Comparison of ENCODE assay signal across 22 cellular contexts in genomic region chr1:233090706-233091494, GRCh38.
"Had no signal": no experiment of that assay in that cellular context is flagged by ENCODE, and none has a peak within 500 bp of the region (broad histone marks: within the 10 kb centered on the region; RNA-seq: fewer than 3 reads in every experiment).

No MANE protein-coding gene starts in this region.

- H3K9me3 ChIP-seq: left lung, transverse colon, vagina had no signal

- H3K4me3 Mint-ChIP-seq: activated naive CD8-positive, alpha-beta T cell; activated T-cell treated with anti-CD3 and anti-CD28 coated beads, Interleukin-2, amount 50 U/mL, for 4 hours; natural killer cell treated with Interleukin-12 subunit alpha and Interleukin-12 subunit beta and Interleukin-15 and Interleukin-18, amount 100 ng/mL, for 72 hours; stimulated activated naive B cell treated with anti-CD40 and anti-IgM and Interleukin-4, amounts not matched to agents 10 μg/mL and 1 μg/mL and 100 μg/mL, for 72 hours; T-cell; T-helper 2 cell treated with Interferon-gamma antibody and Interleukin-4, amounts not matched to agents 5 μg/mL and 100 μg/mL, for 36 hours had no signal

- H3K4me1 ChIP-seq: left lung, transverse colon, vagina had no signal

- H3K36me3 Mint-ChIP-seq: natural killer cell treated with Interleukin-12 subunit alpha and Interleukin-12 subunit beta and Interleukin-15 and Interleukin-18, amount 100 ng/mL, for 72 hours had no signal

- H3K27me3 ChIP-seq: left lung, transverse colon, vagina had no signal

- ATAC-seq: activated T-cell treated with anti-CD3 and anti-CD28 coated beads, Interleukin-2, amount 50 U/mL, for 4 hours; left lung; natural killer cell treated with Interleukin-12 subunit alpha and Interleukin-12 subunit beta and Interleukin-15 and Interleukin-18, amount 100 ng/mL, for 72 hours; sciatic nerve; stimulated activated naive B cell treated with anti-CD40 and anti-IgM and Interleukin-4, amounts not matched to agents 10 μg/mL and 1 μg/mL and 100 μg/mL, for 72 hours; T-cell had no signal

- H3K9me3 Mint-ChIP-seq: activated T-cell treated with anti-CD3 and anti-CD28 coated beads, Interleukin-2, amount 50 U/mL, for 4 hours; activated T-helper 2 cell treated with anti-CD3 and anti-CD28 coated beads, Interferon-gamma antibody, Interleukin-2, Interleukin-4, amounts not matched to agents 10 μg/mL and 5 μg/mL and 100 μg/mL, durations not matched to agents 14 hours and 24 hours and 36 hours; T-cell; T-helper 2 cell treated with Interferon-gamma antibody and Interleukin-4, amounts not matched to agents 5 μg/mL and 100 μg/mL, for 36 hours had no signal

- H3K27me3 Mint-ChIP-seq: activated naive CD8-positive, alpha-beta T cell; stimulated activated naive B cell treated with anti-CD40 and anti-IgM and Interleukin-4, amounts not matched to agents 10 μg/mL and 1 μg/mL and 100 μg/mL, for 72 hours; T-cell had no signal

- H3K27ac ChIP-seq: coronary artery, epithelial cell of prostate, left lung, transverse colon, vagina had no signal

- DNase-seq: activated CD4-positive, alpha-beta T cell treated with anti-CD3 and anti-CD28 coated beads for 1 hour; activated CD4-positive, alpha-beta T cell treated with anti-CD3 and anti-CD28 coated beads, Interleukin-2, amount 50 U/mL, for 4 hours; activated CD8-positive, alpha-beta memory T cell treated with anti-CD3 and anti-CD28 coated beads, Interleukin-2, amount 50 U/mL, for 48 hours; activated naive CD4-positive, alpha-beta T cell; activated T-cell treated with anti-CD3 and anti-CD28 coated beads, Interleukin-2, amount 50 U/mL, for 4 hours; foreskin fibroblast; left lung; midbrain; stimulated activated CD4-positive, alpha-beta T cell treated with anti-CD3 and anti-CD28 coated beads, Interleukin-15, amount 100 ng/mL, for 24 hours; stimulated activated CD8-positive, alpha-beta memory T cell treated with anti-CD3 and anti-CD28 coated beads, Interleukin-4, amount 100 ng/mL, for 48 hours; stimulated activated naive B cell treated with anti-CD40 and anti-IgM and Interleukin-4, amounts not matched to agents 10 μg/mL and 1 μg/mL and 100 μg/mL, for 72 hours; T-cell; transverse colon had no signal

- H3K36me3 ChIP-seq: left lung, transverse colon, vagina had no signal

- H3K27ac Mint-ChIP-seq: activated naive CD8-positive, alpha-beta T cell; activated T-helper 2 cell treated with anti-CD3 and anti-CD28 coated beads, Interferon-gamma antibody, Interleukin-2, Interleukin-4, amounts not matched to agents 10 μg/mL and 5 μg/mL and 100 μg/mL, durations not matched to agents 14 hours and 24 hours and 36 hours; stimulated activated naive B cell treated with anti-CD40 and anti-IgM and Interleukin-4, amounts not matched to agents 10 μg/mL and 1 μg/mL and 100 μg/mL, for 72 hours; T-cell; T-helper 2 cell treated with Interferon-gamma antibody and Interleukin-4, amounts not matched to agents 5 μg/mL and 100 μg/mL, for 36 hours had no signal

- H3K4me3 ChIP-seq: coronary artery, left lung, smooth muscle cell, transverse colon, vagina had no signal
